ENCODE assay signal across 27 cellular contexts in the genomic region with DNA sequence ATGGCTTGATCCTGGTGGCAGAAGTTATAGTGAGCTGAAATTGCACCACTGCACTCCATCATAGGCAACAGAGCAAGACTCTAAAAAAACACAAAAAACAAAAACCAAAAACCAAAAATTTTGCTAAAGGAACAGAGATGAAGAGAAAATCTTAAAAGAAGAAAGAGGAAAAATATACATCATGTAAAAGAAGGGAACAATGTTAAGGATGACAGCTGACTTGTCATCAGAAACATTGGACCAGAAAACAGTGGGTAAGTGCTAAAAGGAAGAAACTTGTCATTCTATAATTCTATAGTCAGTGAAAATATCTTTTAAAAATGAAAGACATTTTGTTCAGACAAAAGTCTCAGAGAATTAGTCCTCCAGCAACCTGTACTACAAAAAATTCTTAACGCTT.
"Had no signal": no experiment of that assay in that cellular context is flagged by ENCODE, and none has a peak within 500 bp of the region (broad histone marks: within the 10 kb centered on the region; RNA-seq: fewer than 3 reads in every experiment).

No MANE protein-coding gene starts in this region.

- H3K4me3 Mint-ChIP-seq: dendritic cell treated with granulocyte-macrophage colony-stimulating factor and Interleukin-4, amounts not matched to agents 40 ng/mL and 50 ng/mL, for 4 days; effector memory CD8-positive, alpha-beta T cell; endodermal cell; mesothelial cell of epicardium had no signal

- H3K27ac Mint-ChIP-seq: dendritic cell treated with granulocyte-macrophage colony-stimulating factor and Interleukin-4, amounts not matched to agents 40 ng/mL and 50 ng/mL, for 4 days; effector memory CD8-positive, alpha-beta T cell; endodermal cell; mesothelial cell of epicardium; naive B cell had no signal

- H3K9me3 Mint-ChIP-seq: effector memory CD8-positive, alpha-beta T cell had no signal

- H3K4me1 ChIP-seq: esophagus squamous epithelium, gastrocnemius medialis, heart right ventricle, left lung, lower lobe of right lung had no signal

- FAIRE-seq: colon, endometrium, keratinocyte had no signal

- H3K4me3 ChIP-seq: coronary artery, esophagus squamous epithelium, gastrocnemius medialis, heart right ventricle, left lung, lower lobe of right lung, mucosa of descending colon had no signal

- ATAC-seq: effector memory CD8-positive, alpha-beta T cell; esophagus mucosa; gastrocnemius medialis; heart right ventricle; left cardiac atrium; left lung; left ventricle myocardium superior; lower lobe of right lung; mucosa of descending colon had no signal

- H3K27ac ChIP-seq: coronary artery, epithelial cell of prostate, esophagus squamous epithelium, gastrocnemius medialis, heart right ventricle, left lung, lower lobe of right lung had no signal

- DNase-seq: effector CD8-positive, alpha-beta T cell; effector memory CD8-positive, alpha-beta T cell; endodermal cell; erythroblast; esophagus squamous epithelium; foreskin fibroblast; foreskin melanocyte; gastrocnemius medialis; glutamatergic neuron; head of caudate nucleus; heart right ventricle; hippocampal formation; left cardiac atrium; left lung; left ventricle myocardium superior; lower lobe of right lung; mesenchymal stem cell; mucosa of descending colon; naive B cell had no signal

- H3K4me1 Mint-ChIP-seq: naive B cell had no signal

- H3K9me3 ChIP-seq: gastrocnemius medialis, lower lobe of right lung, mucosa of descending colon had no signal

- H3K27me3 ChIP-seq: esophagus squamous epithelium, gastrocnemius medialis, heart right ventricle, left lung had no signal

- H3K27me3 Mint-ChIP-seq: dendritic cell treated with granulocyte-macrophage colony-stimulating factor and Interleukin-4, amounts not matched to agents 40 ng/mL and 50 ng/mL, for 4 days had no signal

- H3K36me3 ChIP-seq: esophagus squamous epithelium, gastrocnemius medialis, left lung, lower lobe of right lung had no signal
